Comparison of ENCODE assay signal across 8 cellular contexts in genomic region chr7:130734525-130735272, GRCh38. TPM values are rescaled to one million over a fixed set of nuclear protein-coding genes. Genes with fewer than 3 reads are reported as not detected.
A peak's percentile ranks its signal among the peaks of the same experiment; 100 is the strongest.
DNase-seq lines count a peak whose midpoint lies in the region; ATAC-seq and TF ChIP-seq lines count a peak whose summit lies in the region.

No MANE protein-coding gene starts in this region.

- TF ChIP-seq CTCF in gastroesophageal sphincter (IDR thresholded peaks at IDR 0.05): no peak

- no peak for ATAC-seq in activated T-cell treated with anti-CD3 and anti-CD28 coated beads, Interleukin-2, amount 50 U/mL, for 72 hours (replicated peaks in 1 of 2)
- ATAC-seq in gastroesophageal sphincter: no peak

- H3K27ac ChIP-seq in SK-N-MC (no peak overlapping the region), gastroesophageal sphincter (no peak overlapping the region), skin epidermis (peak overlapping the region in 3 of 21 experiments; percentile 22 to 54 (median 44))

- H3K4me3 ChIP-seq in SK-N-MC: peak overlapping the region; percentile 84
- peak overlapping the region; percentile 15 to 44 for H3K4me3 ChIP-seq in gastroesophageal sphincter
- H3K4me3 ChIP-seq in skin epidermis: peak overlapping the region; percentile 27 to 54 (median 39)

- peaks cover 7 to 14% of the 10 kb centered on the region in 2 donors for H3K36me3 Mint-ChIP-seq in activated T-cell treated with anti-CD3 and anti-CD28 coated beads, Interleukin-2, amount 50 U/mL, for 72 hours (ENCODE audit: insufficient read depth in 2 of 2)

- H3K9me3 Mint-ChIP-seq in activated T-cell treated with anti-CD3 and anti-CD28 coated beads, Interleukin-2, amount 50 U/mL, for 72 hours: no peaks in the 10 kb centered on the region

- peak overlapping the region; percentile 16 for H3K9ac ChIP-seq in SK-N-MC (ENCODE audit: insufficient read length)

- no peak for DNase-seq in activated T-cell treated with anti-CD3 and anti-CD28 coated beads, Interleukin-2, amount 50 U/mL, for 72 hours
- DNase-seq in activated T-cell treated with anti-CD3 and anti-CD28 coated beads, Interleukin-2, amount 50 U/mL, for 1 hour: no peak
- no peak for DNase-seq in SK-N-MC (ENCODE audit: low read depth, low spot score)
- no peak for DNase-seq in T1000 (lab: John Stamatoyannopoulos, UW)
- DNase-seq in LoVo (ENCODE audit: low spot score): no peak
- no peak for DNase-seq in occipital lobe (lab: John Stamatoyannopoulos, UW)

- H3K27me3 ChIP-seq in gastroesophageal sphincter: peaks cover 100% of the 10 kb centered on the region

- peak overlapping the region; percentile 87 to 97 for H3K4me3 Mint-ChIP-seq in activated T-cell treated with anti-CD3 and anti-CD28 coated beads, Interleukin-2, amount 50 U/mL, for 72 hours

- peaks cover 12% of the 10 kb centered on the region for H3K4me1 Mint-ChIP-seq in activated T-cell treated with anti-CD3 and anti-CD28 coated beads, Interleukin-2, amount 50 U/mL, for 72 hours (ENCODE audit: low read depth)

- TF ChIP-seq POLR2A in gastroesophageal sphincter (IDR thresholded peaks at IDR 0.05): no peak

- H3K36me3 ChIP-seq in SK-N-MC (ENCODE audit: insufficient read depth, low read length) (no peaks in the 10 kb centered on the region), gastroesophageal sphincter (peaks cover 3 to 13% of the 10 kb centered on the region in 2 donors)

- WGBS in gastroesophageal sphincter (ENCODE audit: low coverage in 1 of 2), 2 donors: 7 to 11% methylated on average over 21 to 22 of the region's 23 CpGs

- H3K9me3 ChIP-seq in SK-N-MC (ENCODE audit: low read depth, low read length): no peaks in the 10 kb centered on the region
- peaks cover 0 to 69% (median 7%) of the 10 kb centered on the region in 3 donors for H3K9me3 ChIP-seq in gastroesophageal sphincter

- H3K27ac Mint-ChIP-seq in activated T-cell treated with anti-CD3 and anti-CD28 coated beads, Interleukin-2, amount 50 U/mL, for 72 hours: peak overlapping the region; percentile 85

- peaks cover 70% of the 10 kb centered on the region for H3K27me3 Mint-ChIP-seq in activated T-cell treated with anti-CD3 and anti-CD28 coated beads, Interleukin-2, amount 50 U/mL, for 72 hours (ENCODE audit: low read depth)

- no peaks in the 10 kb centered on the region for H3K4me1 ChIP-seq in gastroesophageal sphincter

- no peak for TF ChIP-seq EP300 in gastroesophageal sphincter (IDR thresholded peaks at IDR 0.05)

RNA-seq across cellular contexts. Expression of gene KLF14, which starts 0.7 kb away (rescaled TPM):
- total RNA-seq in activated T-cell treated with anti-CD3 and anti-CD28 coated beads, Interleukin-2, amount 50 U/mL, for 72 hours: under 1 TPM in 1 of 2 donors, not detected in 1; 0.09 TPM
- total RNA-seq in gastroesophageal sphincter (under 1 TPM in 2 of 4 donors, not detected in 2; 0.08 to 0.16 TPM), occipital lobe (not detected)

RNA-seq across cellular contexts. Expression of gene TSGA13, which starts 48.4 kb away (rescaled TPM):
- total RNA-seq in activated T-cell treated with anti-CD3 and anti-CD28 coated beads, Interleukin-2, amount 50 U/mL, for 72 hours: not detected
- not detected for total RNA-seq in gastroesophageal sphincter
- 0.16 TPM for total RNA-seq in occipital lobe

Comparison
In these comparisons a context has a peak if more than half of its experiments do, and no peak if none do; other contexts are left out.
1. H3K4me3 ChIP-seq: peak in every context shown above with its lines; median percentile 84 in SK-N-MC; 39 in skin epidermis; 30 in gastroesophageal sphincter.